Comparison of ENCODE assay signal across 19 cellular contexts in genomic region chr22:50298266-50298637, GRCh38. TPM values are rescaled to one million over a fixed set of nuclear protein-coding genes. Genes with fewer than 3 reads are reported as not detected.
DNase-seq lines count a peak whose midpoint lies in the region; ATAC-seq and TF ChIP-seq lines count a peak whose summit lies in the region.
"Had no signal": no experiment of that assay in that cellular context is flagged by ENCODE, and none has a peak within 500 bp of the region (broad histone marks: within the 10 kb centered on the region; RNA-seq: fewer than 3 reads in every experiment).

No MANE protein-coding gene starts in this region.

- no peak overlapping the region for H3K4me2 ChIP-seq in GM23248 (ENCODE audit: unreplicated experiment)

- H3K36me3 ChIP-seq in GM23248 (ENCODE audit: low read depth) (no peaks in the 10 kb centered on the region), right lobe of liver (no peaks in the 10 kb centered on the region), tibial nerve (no peaks in the 10 kb centered on the region)
- H3K36me3 ChIP-seq: neural progenitor cell had no signal

- H3F3A ChIP-seq in GM23248 (ENCODE audit: insufficient read depth), result peaks cover 9% of the 10 kb centered on the region

- WGBS in GM23248 (ENCODE audit: low coverage in 1 of 2, low lambda C conversion rate in 2 of 2, missing lambda C conversion rate in 2 of 2), 2 experiments, result 78 to 88% methylated on average over 4 of the region's 4 CpGs
- WGBS in right lobe of liver (ENCODE audit: insufficient coverage, low coverage, low lambda C conversion rate, missing lambda C conversion rate), result 67% methylated on average over 3 of the region's 4 CpGs
- 76 to 79% methylated on average over 4 of the region's 4 CpGs for WGBS in tibial nerve, 2 donors

- intact Hi-C loops in right lobe of liver (cut with DNase I), result no loop called here

- H3K4me3 ChIP-seq in GM23248, result no peak overlapping the region
- H3K4me3 ChIP-seq in right lobe of liver, result peak overlapping the region; percentile 5 to 75 (median 75)
- no peak overlapping the region for H3K4me3 ChIP-seq in tibial nerve
- H3K4me3 ChIP-seq: mucosa of descending colon, neural progenitor cell had no signal

- no peak for TF ChIP-seq CTCF in brain (conservative IDR thresholded peaks at IDR 0.05)
- no peak for TF ChIP-seq CTCF in right lobe of liver (IDR thresholded peaks at IDR 0.05)
- no peak for TF ChIP-seq CTCF in tibial nerve (IDR thresholded peaks at IDR 0.05)

- peak overlapping the region in 2 of 5 experiments; percentile 46 to 67 for H3K4me3 Mint-ChIP-seq in brain
- H3K4me3 Mint-ChIP-seq: activated naive CD4-positive, alpha-beta T cell treated with anti-CD3 and anti-CD28 coated beads, Interleukin-2, amount 10 ng/mL, durations not matched to agents 7 days and 5 days; T-helper 1 cell treated with Interleukin-12 subunit alpha and Interleukin-12 subunit beta and Interleukin-4 antibody, amounts not matched to agents 30 μg/mL and 1 μg/mL, for 36 hours had no signal

- no peak for TF ChIP-seq EP300 in tibial nerve (IDR thresholded peaks at IDR 0.05)

- H3K27ac ChIP-seq in GM23248 (no peak overlapping the region), right lobe of liver (peak overlapping the region in 2 of 3 donors; percentile 6 to 70), tibial nerve (peak overlapping the region in 3 of 4 donors; percentile 86 to 97 (median 92))
- H3K27ac ChIP-seq: neural progenitor cell had no signal

- no peaks in the 10 kb centered on the region for H3K9me2 ChIP-seq in GM23248 (ENCODE audit: insufficient read depth)

- H3K9ac ChIP-seq in GM23248, result 0 out of 2 replicates have a peak overlapping the region, but pooled peaks have one; percentile 47
- H3K9ac ChIP-seq: neural progenitor cell had no signal

- H3K27me3 Mint-ChIP-seq in brain, result no peaks in the 10 kb centered on the region

- TF ChIP-seq POLR2A in right lobe of liver (IDR thresholded peaks at IDR 0.05) (no peak), tibial nerve (IDR thresholded peaks at IDR 0.05) (no peak)

- ATAC-seq in right lobe of liver (no peak), GM21390 (IDR thresholded peaks at IDR 0.05; ENCODE audit: unreplicated experiment) (no peak), HG03095 (IDR thresholded peaks at IDR 0.05; ENCODE audit: unreplicated experiment) (no peak)
- ATAC-seq: mucosa of descending colon had no signal

- H3K79me2 ChIP-seq in GM23248 (ENCODE audit: insufficient read depth), result peaks cover 98% of the 10 kb centered on the region

- peak overlapping the region in 4 of 5 experiments; percentile 38 to 82 (median 72) for H3K27ac Mint-ChIP-seq in brain
- H3K27ac Mint-ChIP-seq: activated naive CD4-positive, alpha-beta T cell treated with anti-CD3 and anti-CD28 coated beads, Interleukin-2, amount 10 ng/mL, durations not matched to agents 7 days and 5 days; T-helper 1 cell treated with Interleukin-12 subunit alpha and Interleukin-12 subunit beta and Interleukin-4 antibody, amounts not matched to agents 30 μg/mL and 1 μg/mL, for 36 hours had no signal

- H2AFZ ChIP-seq in GM23248, result no peak overlapping the region
- H2AFZ ChIP-seq: neural progenitor cell had no signal

- H3K36me3 Mint-ChIP-seq in brain, result peaks cover 3% of the 10 kb centered on the region
- H3K36me3 Mint-ChIP-seq: activated naive CD4-positive, alpha-beta T cell treated with anti-CD3 and anti-CD28 coated beads, Interleukin-2, amount 10 ng/mL, durations not matched to agents 7 days and 5 days had no signal

- in situ Hi-C loops in GM23248 (cut with MboI), result no loop called here

- DNase-seq in GM23248, result no peak
- no peak for DNase-seq in right lobe of liver
- DNase-seq in tibial nerve (ENCODE audit: low spot score in 2 of 2), result no peak
- no peak for DNase-seq in DMS53 (lab: John Stamatoyannopoulos, UW)
- no peak for DNase-seq in NCI-H1694 (lab: John Stamatoyannopoulos, UW)
- DNase-seq: activated CD4-positive, alpha-beta T cell treated with anti-CD3 and anti-CD28 coated beads, Interleukin-2, amount 50 U/mL, for 4 hours; activated naive CD4-positive, alpha-beta T cell treated with anti-CD3 and anti-CD28 coated beads, Interleukin-2, amount 10 ng/mL, durations not matched to agents 7 days and 5 days; activated T-cell treated with anti-CD3 and anti-CD28 coated beads for 4 hours; AML-193; dermis blood vessel endothelial cell; IMR-90; mucosa of descending colon; NCI-H1417 treated with DMSO at 0.1 percent for 48 hours; NCI-H748 treated with DMSO at 0.1 percent for 48 hours had no signal

- H4K20me1 ChIP-seq in GM23248 (ENCODE audit: insufficient read depth), result no peaks in the 10 kb centered on the region; the same call in 1 of the 2 replicates

- H3K9me3 ChIP-seq in GM23248 (ENCODE audit: low read depth) (no peaks in the 10 kb centered on the region), right lobe of liver (no peaks in the 10 kb centered on the region), tibial nerve (no peaks in the 10 kb centered on the region)
- H3K9me3 ChIP-seq: mucosa of descending colon had no signal

- H3K9me3 Mint-ChIP-seq in brain, result no peaks in the 10 kb centered on the region
- H3K9me3 Mint-ChIP-seq: activated naive CD4-positive, alpha-beta T cell treated with anti-CD3 and anti-CD28 coated beads, Interleukin-2, amount 10 ng/mL, durations not matched to agents 7 days and 5 days; neural progenitor cell; T-helper 1 cell treated with Interleukin-12 subunit alpha and Interleukin-12 subunit beta and Interleukin-4 antibody, amounts not matched to agents 30 μg/mL and 1 μg/mL, for 36 hours had no signal

- peaks cover 71% of the 10 kb centered on the region for H3K4me1 Mint-ChIP-seq in brain

- H3K27me3 ChIP-seq in GM23248 (replicated peaks; ENCODE audit: insufficient read depth) (no peaks in the 10 kb centered on the region), right lobe of liver (no peaks in the 10 kb centered on the region), tibial nerve (no peaks in the 10 kb centered on the region)

- H3K4me1 ChIP-seq in GM23248 (ENCODE audit: insufficient read depth) (peaks cover 30% of the 10 kb centered on the region), right lobe of liver (peaks cover 0 to 85% (median 39%) of the 10 kb centered on the region in 4 donors), tibial nerve (peaks cover 0 to 100% (median 89%) of the 10 kb centered on the region in 4 donors)

RNA-seq across cellular contexts. Expression of gene PLXNB2, which starts 9.2 kb away (rescaled TPM):
- total RNA-seq in GM23248 (2014; rRNA removed; shearing (Covaris generic)), result 136 and 147 TPM in 2 replicates
- 123 and 136 TPM in 2 replicates for polyA plus RNA-seq in GM23248 (2016; fragmentation: Nextera tagmentation; extraction: Ambion mirVana)
- polyA plus RNA-seq in brain (ENCODE audit: insufficient read depth, low read depth, low replicate concordance), result 80.1 TPM
- 100 to 1,000 TPM; 154 to 181 (median 161) TPM for total RNA-seq in right lobe of liver
- total RNA-seq in tibial nerve, result 100 to 1,000 TPM; 135 to 193 (median 165) TPM

RNA-seq across cellular contexts. Expression of gene MAPK11, which starts 28.1 kb away (rescaled TPM):
- total RNA-seq in GM23248 (2014; rRNA removed; shearing (Covaris generic)), result 9.8 and 12.3 TPM in 2 replicates
- polyA plus RNA-seq in GM23248 (2016; fragmentation: Nextera tagmentation; extraction: Ambion mirVana) (1.0 and 1.2 TPM in 2 replicates), brain (ENCODE audit: insufficient read depth, low read depth, low replicate concordance) (19.1 TPM)
- total RNA-seq in right lobe of liver (1 to 10 TPM; 1.7 to 6.4 (median 2.5) TPM), tibial nerve (10 to 100 TPM in 3 of 4 donors, 1 to 10 TPM in 1; 8.7 to 33.3 (median 19.6) TPM)

RNA-seq across cellular contexts. Expression of gene DENND6B, which starts 28.6 kb away (rescaled TPM):
- total RNA-seq in GM23248 (2014; rRNA removed; shearing (Covaris generic)), result 3.3 and 5.7 TPM in 2 replicates
- polyA plus RNA-seq in GM23248 (2016; fragmentation: Nextera tagmentation; extraction: Ambion mirVana) (6.1 and 6.6 TPM in 2 replicates), brain (ENCODE audit: insufficient read depth, low read depth, low replicate concordance) (19.3 TPM)
- total RNA-seq in right lobe of liver (1 to 10 TPM in 5 of 6 experiments, under 1 TPM in 1; 0.98 to 4.1 (median 1.9) TPM), tibial nerve (10 to 100 TPM in 3 of 4 donors, 1 to 10 TPM in 1; 8.6 to 13.1 (median 11.7) TPM)

RNA-seq across cellular contexts. Expression of gene MAPK12, which starts 36.8 kb away (rescaled TPM):
- total RNA-seq in GM23248 (2014; rRNA removed; shearing (Covaris generic)), result 22.8 and 28.7 TPM in 2 replicates
- polyA plus RNA-seq in GM23248 (2016; fragmentation: Nextera tagmentation; extraction: Ambion mirVana) (20.7 and 23.2 TPM in 2 replicates), brain (ENCODE audit: insufficient read depth, low read depth, low replicate concordance) (26.7 TPM)
- total RNA-seq in right lobe of liver (1 to 10 TPM; 2.1 to 7.6 (median 3.6) TPM), tibial nerve (10 to 100 TPM; 12.3 to 32.0 (median 24.1) TPM)

RNA-seq across cellular contexts. Expression of gene PPP6R2, which starts 44.9 kb away (rescaled TPM):
- 50.0 and 58.4 TPM in 2 replicates for total RNA-seq in GM23248 (2014; rRNA removed; shearing (Covaris generic))
- polyA plus RNA-seq in GM23248 (2016; fragmentation: Nextera tagmentation; extraction: Ambion mirVana) (22.2 and 22.3 TPM in 2 replicates), brain (ENCODE audit: insufficient read depth, low read depth, low replicate concordance) (32.0 TPM)
- total RNA-seq in right lobe of liver (10 to 100 TPM; 38.3 to 80.3 (median 54.4) TPM), tibial nerve (100 to 1,000 TPM in 1 of 4 donors, 10 to 100 TPM in 3; 55.9 to 112 (median 76.7) TPM)

Comparison
In these comparisons a context has a peak if more than half of its experiments do, and no peak if none do; other contexts are left out.
1. H3K4me3 ChIP-seq: peak in right lobe of liver (3 of 3); none in GM23248 (single experiment) and tibial nerve (0 of 4).